1 cellular context compared by ENCODE assay signal in the genomic region with DNA sequence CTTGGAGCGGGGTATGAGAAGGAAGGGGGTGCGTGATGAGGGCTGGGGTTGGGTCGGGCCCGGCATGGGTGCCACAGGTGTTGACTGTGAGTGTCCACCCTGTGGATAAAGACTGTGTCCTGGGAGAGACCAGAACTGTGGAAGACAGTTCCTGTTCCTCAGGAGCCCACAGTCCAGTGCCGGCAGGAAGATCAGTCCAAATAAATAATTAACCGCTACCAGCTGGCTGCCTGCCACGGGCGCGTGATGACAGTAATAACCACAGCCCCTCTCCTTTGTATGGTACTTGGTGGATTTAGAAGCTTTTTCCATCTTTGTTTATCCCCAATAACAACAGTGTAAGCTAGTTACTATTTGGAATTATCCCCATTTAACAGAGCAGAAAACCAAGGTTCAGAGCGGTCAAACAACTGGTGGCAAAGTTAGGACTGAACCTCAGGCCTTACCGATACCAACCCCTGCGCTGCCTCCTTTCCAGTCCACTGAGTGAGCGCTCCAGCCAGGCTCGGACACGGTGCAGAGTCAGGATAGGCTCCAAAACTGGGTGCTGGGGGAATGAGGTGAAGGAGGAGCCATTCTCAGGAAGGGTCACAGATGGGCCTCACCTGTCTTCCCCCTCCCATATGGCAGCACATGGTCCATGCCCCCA.
A peak's percentile ranks its signal among the peaks of the same experiment; 100 is the strongest.
TF ChIP-seq lines count a peak whose summit lies in the region.

No MANE protein-coding gene starts in this region.

TF ChIP-seq in HepG2, 621 proteins besides CTCF, POLR2A, EP300 and RAD21 (continued from another document):
- TF ChIP-seq, protein P1, sequence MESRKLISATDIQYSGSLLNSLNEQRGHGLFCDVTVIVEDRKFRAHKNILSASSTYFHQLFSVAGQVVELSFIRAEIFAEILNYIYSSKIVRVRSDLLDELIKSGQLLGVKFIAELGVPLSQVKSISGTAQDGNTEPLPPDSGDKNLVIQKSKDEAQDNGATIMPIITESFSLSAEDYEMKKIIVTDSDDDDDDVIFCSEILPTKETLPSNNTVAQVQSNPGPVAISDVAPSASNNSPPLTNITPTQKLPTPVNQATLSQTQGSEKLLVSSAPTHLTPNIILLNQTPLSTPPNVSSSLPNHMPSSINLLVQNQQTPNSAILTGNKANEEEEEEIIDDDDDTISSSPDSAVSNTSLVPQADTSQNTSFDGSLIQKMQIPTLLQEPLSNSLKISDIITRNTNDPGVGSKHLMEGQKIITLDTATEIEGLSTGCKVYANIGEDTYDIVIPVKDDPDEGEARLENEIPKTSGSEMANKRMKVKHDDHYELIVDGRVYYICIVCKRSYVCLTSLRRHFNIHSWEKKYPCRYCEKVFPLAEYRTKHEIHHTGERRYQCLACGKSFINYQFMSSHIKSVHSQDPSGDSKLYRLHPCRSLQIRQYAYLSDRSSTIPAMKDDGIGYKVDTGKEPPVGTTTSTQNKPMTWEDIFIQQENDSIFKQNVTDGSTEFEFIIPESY (CRISPR knock-in tag; IDR thresholded peaks at IDR 0.05) = peak; percentile 27; the same call in 1 of the 2 replicates
- TF ChIP-seq GATAD2A (CRISPR knock-in tag; IDR thresholded peaks at IDR 0.05) (no peak; the same call in 1 of the 2 replicates), ZNF746 (CRISPR knock-in tag; IDR thresholded peaks at IDR 0.05) (no peak), SOX13 (IDR thresholded peaks at IDR 0.05) (no peak), SOX13 (CRISPR knock-in tag; conservative IDR thresholded peaks at IDR 0.05 in 1 of 2, IDR thresholded peaks at IDR 0.05 in 1 of 2) (peak in 1 of 2 experiments; percentile 41; a peak in 1 of 4 replicates), ZC3H13 (CRISPR knock-in tag; IDR thresholded peaks at IDR 0.05) (0 out of 2 replicates have a peak, but pooled peaks have one; percentile 41), HNRNPL (IDR thresholded peaks at IDR 0.05; ENCODE audit: low read depth, low read length) (no peak), ZNF788 (CRISPR knock-in tag; IDR thresholded peaks at IDR 0.05; ENCODE audit: borderline replicate concordance) (no peak), HDAC1 (CRISPR knock-in tag; IDR thresholded peaks at IDR 0.05) (peak; percentile 40; the same call in 1 of the 2 replicates), FIP1L1 (IDR thresholded peaks at IDR 0.05; ENCODE audit: borderline replicate concordance, insufficient read depth, low read depth, low read length) (no peak), HNF4G (IDR thresholded peaks at IDR 0.05; ENCODE audit: borderline replicate concordance, low read depth, low read length) (no peak), HNF4G (CRISPR knock-in tag; IDR thresholded peaks at IDR 0.05; ENCODE audit: borderline replicate concordance, low read depth) (no peak), SATB2 (CRISPR knock-in tag; IDR thresholded peaks at IDR 0.05) (no peak)
TF ChIP-seq in HepG2: peak in this region for 34.
